Comparison of ENCODE assay signal across 22 cellular contexts in the genomic region with DNA sequence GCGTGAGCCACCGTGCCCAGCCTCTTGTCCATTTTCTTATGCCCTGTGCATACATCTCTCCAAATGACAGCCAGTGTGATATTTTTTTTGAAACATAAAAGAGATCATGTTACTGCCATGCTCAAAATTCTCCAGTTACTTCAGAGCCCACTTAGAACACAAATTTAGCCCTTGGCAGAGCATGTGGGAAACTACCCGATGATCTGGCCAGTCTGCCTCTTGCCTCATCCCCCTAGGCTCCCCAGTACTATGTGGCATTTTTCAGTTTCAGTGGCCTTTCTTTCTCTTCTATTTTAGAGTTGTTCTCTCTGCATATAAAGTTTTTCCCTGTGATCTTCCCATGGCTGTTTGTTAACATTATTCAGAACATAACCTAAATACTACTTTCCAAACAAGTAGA.
"Had no signal": no experiment of that assay in that cellular context is flagged by ENCODE, and none has a peak within 500 bp of the region (broad histone marks: within the 10 kb centered on the region; RNA-seq: fewer than 3 reads in every experiment).

No MANE protein-coding gene starts in this region.

- ATAC-seq: activated CD4-positive, alpha-beta T cell treated with anti-CD3 and anti-CD28 coated beads for 36 hours; activated T-helper 17 cell treated with anti-CD3 and anti-CD28 coated beads, Interleukin-2, amount 50 U/mL, for 72 hours; T-cell had no signal

- H3K27me3 ChIP-seq: MG63 had no signal

- H3K27ac ChIP-seq: PC-9, SK-N-MC, WERI-Rb-1 had no signal

- H3K9me3 ChIP-seq: MG63 had no signal

- H3K4me3 ChIP-seq: MG63, PC-9, SK-N-MC had no signal

- H3K36me3 ChIP-seq: MG63, WERI-Rb-1 had no signal

- DNase-seq: activated CD4-positive, alpha-beta memory T cell treated with anti-CD3 and anti-CD28 coated beads, Interleukin-2, amount 10 ng/mL, durations not matched to agents 7 days and 5 days; activated CD4-positive, alpha-beta T cell treated with anti-CD3 and anti-CD28 coated beads for 36 hours; activated CD4-positive, alpha-beta T cell treated with anti-CD3 and anti-CD28 coated beads, Interleukin-2, amount 50 U/mL, for 1 hour; activated gamma-delta T cell; activated naive CD4-positive, alpha-beta T cell treated with anti-CD3 and anti-CD28 coated beads for 36 hours; activated T-cell treated with anti-CD3 and anti-CD28 coated beads for 4 hours; activated T-cell treated with anti-CD3 and anti-CD28 coated beads, Interleukin-2, amount 50 U/mL, for 48 hours; amygdala; MG63; MV-4-11; NCI-H1092 treated with DMSO at 0.1 percent for 48 hours; NCI-H1436; NCI-H1694 treated with DMSO at 0.1 percent for 48 hours; NCI-H2081 treated with DMSO at 0.1 percent for 48 hours; NCI-H510A treated with DMSO at 0.1 percent for 48 hours; NCI-H69; PC-9; T-cell; T-helper 2 cell; WERI-Rb-1 had no signal
